7 cellular contexts compared by ENCODE assay signal in genomic region chr19:46426506-46427162, GRCh38. TPM values are rescaled to one million over a fixed set of nuclear protein-coding genes. Genes with fewer than 3 reads are reported as not detected.
DNase-seq lines count a peak whose midpoint lies in the region; ATAC-seq and TF ChIP-seq lines count a peak whose summit lies in the region.

No MANE protein-coding gene starts in this region.

- no peaks in the 10 kb centered on the region for H3K9me3 Mint-ChIP-seq in activated naive CD8-positive, alpha-beta T cell treated with anti-CD3 and anti-CD28 coated beads, Interleukin-2, amount 10 ng/mL, durations not matched to agents 7 days and 5 days
- no peaks in the 10 kb centered on the region for H3K9me3 Mint-ChIP-seq in osteocyte (ENCODE audit: unreplicated experiment)

- H3K27me3 Mint-ChIP-seq in activated naive CD8-positive, alpha-beta T cell treated with anti-CD3 and anti-CD28 coated beads, Interleukin-2, amount 10 ng/mL, durations not matched to agents 7 days and 5 days, result peaks cover 80% of the 10 kb centered on the region
- H3K27me3 Mint-ChIP-seq in osteocyte (ENCODE audit: unreplicated experiment), result peaks cover 20% of the 10 kb centered on the region

- CTCF ChIA-PET in GM10248 (lab: Yijun Ruan, JAX), result interaction anchor here (1.3 kb wide), 1 partner anchor 11 kb away, joined by 3 read pairs; no protein-coding TSS in a partner anchor

- peak overlapping the region; percentile 82 for H3K4me3 Mint-ChIP-seq in activated naive CD8-positive, alpha-beta T cell treated with anti-CD3 and anti-CD28 coated beads, Interleukin-2, amount 10 ng/mL, durations not matched to agents 7 days and 5 days
- H3K4me3 Mint-ChIP-seq in osteocyte (ENCODE audit: unreplicated experiment), result peak overlapping the region; percentile 78

- DNase-seq in NCI-H2171 (lab: John Stamatoyannopoulos, UW) (peak; percentile 90), heart right ventricle (peak; percentile 59 to 75), osteocyte (ENCODE audit: extremely low spot score, unreplicated experiment) (peak; percentile 91), GM10248 (ENCODE audit: extremely low spot score) (no peak)
- peak; percentile 63 for DNase-seq in activated naive CD8-positive, alpha-beta T cell treated with anti-CD3 and anti-CD28 coated beads, Interleukin-2, amount 10 ng/mL, durations not matched to agents 7 days and 5 days

- H3K4me1 ChIP-seq in heart right ventricle, result peaks cover 3 to 22% (median 12%) of the 10 kb centered on the region in 9 donors

- peak; percentile 38 for ATAC-seq in activated naive CD8-positive, alpha-beta T cell treated with anti-CD3 and anti-CD28 coated beads, Interleukin-2, amount 10 ng/mL, durations not matched to agents 7 days and 5 days (ENCODE audit: low read depth)
- peak; percentile 43 to 88 (median 82) for ATAC-seq in heart right ventricle
- ATAC-seq in HG03439 (IDR thresholded peaks at IDR 0.05; ENCODE audit: unreplicated experiment), result no peak

- no peaks in the 10 kb centered on the region for H3K36me3 Mint-ChIP-seq in activated naive CD8-positive, alpha-beta T cell treated with anti-CD3 and anti-CD28 coated beads, Interleukin-2, amount 10 ng/mL, durations not matched to agents 7 days and 5 days
- H3K36me3 Mint-ChIP-seq in osteocyte (ENCODE audit: unreplicated experiment), result no peaks in the 10 kb centered on the region

- POLR2A ChIA-PET in activated naive CD8-positive, alpha-beta T cell treated with anti-CD3 and anti-CD28 coated beads, Interleukin-2, amount 10 ng/mL, durations not matched to agents 7 days and 5 days (lab: Charles Lee), result no interaction called here
- POLR2A ChIA-PET in GM10248 (lab: Yijun Ruan, JAX), result no interaction called here

- H3K27ac Mint-ChIP-seq in activated naive CD8-positive, alpha-beta T cell treated with anti-CD3 and anti-CD28 coated beads, Interleukin-2, amount 10 ng/mL, durations not matched to agents 7 days and 5 days, result no peak overlapping the region
- peak overlapping the region; percentile 11 for H3K27ac Mint-ChIP-seq in osteocyte (ENCODE audit: unreplicated experiment)

- H3K36me3 ChIP-seq in heart right ventricle, result no peaks in the 10 kb centered on the region

- peaks cover 27% of the 10 kb centered on the region for H3K4me1 Mint-ChIP-seq in activated naive CD8-positive, alpha-beta T cell treated with anti-CD3 and anti-CD28 coated beads, Interleukin-2, amount 10 ng/mL, durations not matched to agents 7 days and 5 days
- H3K4me1 Mint-ChIP-seq in osteocyte (ENCODE audit: unreplicated experiment), result peaks cover 18% of the 10 kb centered on the region

- no peaks in the 10 kb centered on the region for H3K9me3 ChIP-seq in heart right ventricle

- WGBS in heart right ventricle, 2 donors, result 1 to 3% methylated on average over 32 of the region's 32 CpGs

- H3K4me3 ChIP-seq in GM08714 (ENCODE audit: low read length) (peak overlapping the region; percentile 54; the same call in 1 of the 2 replicates), heart right ventricle (peak overlapping the region; percentile 16 to 65 (median 52))

- TF ChIP-seq CTCF in heart right ventricle (IDR thresholded peaks at IDR 0.05) (no peak), osteocyte (IDR thresholded peaks at IDR 0.05) (no peak), GM10248 (IDR thresholded peaks at IDR 0.05; ENCODE audit: control extremely low read depth, extremely low read depth, low read depth, missing control alignments) (no peak)

- peak overlapping the region in 4 of 10 donors; percentile 57 to 75 (median 59) for H3K27ac ChIP-seq in heart right ventricle

- peaks cover 0 to 55% (median 30%) of the 10 kb centered on the region in 7 donors for H3K27me3 ChIP-seq in heart right ventricle

- intact Hi-C loops in heart right ventricle (cut with DNase I), result no loop called here

RNA-seq across cellular contexts. Expression of gene PNMA8C, which starts 2.1 kb away (rescaled TPM):
- under 1 TPM in 1 of 2 experiments, not detected in 1; 0.11 TPM for total RNA-seq in activated naive CD8-positive, alpha-beta T cell treated with anti-CD3 and anti-CD28 coated beads, Interleukin-2, amount 10 ng/mL, durations not matched to agents 7 days and 5 days
- under 1 TPM in 5 of 10 donors, not detected in 5; 0.07 to 0.13 (median 0.08) TPM for total RNA-seq in heart right ventricle
- polyA plus RNA-seq in heart right ventricle, result under 1 TPM; 0.01 to 0.07 TPM
- 0.11 TPM in 1 of 2 replicates, not detected in the other for total RNA-seq in osteocyte

RNA-seq across cellular contexts. Expression of gene CCDC8, which starts 13.3 kb away (rescaled TPM):
- total RNA-seq in activated naive CD8-positive, alpha-beta T cell treated with anti-CD3 and anti-CD28 coated beads, Interleukin-2, amount 10 ng/mL, durations not matched to agents 7 days and 5 days, result not detected
- total RNA-seq in heart right ventricle (10 to 100 TPM; 21.3 to 37.3 (median 28.6) TPM), osteocyte (34.5 and 35.0 TPM in 2 replicates)
- polyA plus RNA-seq in heart right ventricle, result 10 to 100 TPM; 14.4 to 15.0 TPM

RNA-seq across cellular contexts. Expression of gene PNMA8A, which starts 44.7 kb away (rescaled TPM):
- 1 to 10 TPM; 1.7 to 1.8 TPM for total RNA-seq in activated naive CD8-positive, alpha-beta T cell treated with anti-CD3 and anti-CD28 coated beads, Interleukin-2, amount 10 ng/mL, durations not matched to agents 7 days and 5 days
- total RNA-seq in heart right ventricle (10 to 100 TPM in 3 of 10 donors, 1 to 10 TPM in 7; 7.2 to 12.3 (median 9.3) TPM), osteocyte (10.3 and 10.8 TPM in 2 replicates)
- 1 to 10 TPM; 2.8 to 3.0 TPM for polyA plus RNA-seq in heart right ventricle

Comparison
In these comparisons a context has a peak if more than half of its experiments do, and no peak if none do; other contexts are left out.
1. RNA of gene CCDC8, which starts 13.3 kb away (total RNA-seq): 34.5 to 35.0 TPM in osteocyte and 21.3 to 37.3 TPM in heart right ventricle; not detected in activated naive CD8-positive, alpha-beta T cell treated with anti-CD3 and anti-CD28 coated beads, Interleukin-2, amount 10 ng/mL, durations not matched to agents 7 days and 5 days; every median in the first group is over 10 times any median in the second.